In the genomic region with DNA sequence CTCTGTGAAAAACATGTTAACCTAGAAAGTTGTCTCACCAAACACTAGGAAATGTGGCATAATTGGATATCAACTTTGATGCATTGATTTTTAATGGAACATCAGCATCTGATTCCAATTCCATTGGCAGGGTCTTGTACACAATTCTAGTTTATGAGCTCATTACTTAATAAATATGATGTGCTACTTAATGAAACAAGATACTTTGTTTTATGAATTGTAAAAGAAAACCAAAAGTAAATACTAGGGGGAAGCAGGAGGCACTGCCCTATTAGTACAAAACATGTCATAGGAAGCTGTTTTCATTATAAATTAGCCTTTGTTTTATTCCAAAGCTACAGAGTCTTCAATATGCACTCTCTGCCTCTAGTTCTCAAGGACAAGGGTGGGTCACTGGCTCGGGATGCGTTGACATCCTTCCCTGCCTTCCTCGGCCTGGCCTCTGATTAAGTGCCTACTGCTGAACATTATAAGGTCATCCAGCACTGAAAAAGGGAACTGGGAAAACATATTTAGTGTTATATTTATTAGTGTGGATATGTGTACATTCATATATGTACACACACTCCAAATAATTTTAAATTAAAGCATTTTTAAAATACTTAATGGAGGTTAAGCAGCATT, we compare ENCODE assay signal across 20 cellular contexts.
"Had no signal": no experiment of that assay in that cellular context is flagged by ENCODE, and none has a peak within 500 bp of the region (broad histone marks: within the 10 kb centered on the region; RNA-seq: fewer than 3 reads in every experiment).

No MANE protein-coding gene starts in this region.

- DNase-seq: KBM-7; NCI-H1092; NCI-H1436; NCI-H187; NCI-H2029; NCI-H2081 treated with DMSO at 0.1 percent for 48 hours; NCI-H2171; NCI-H226; NCI-H446; NCI-H510A; NCI-H524 treated with DMSO at 0.1 percent for 48 hours; NCI-H774; NK-92 treated with Interleukin-12 subunit alpha and Interleukin-12 subunit beta, amount 100 ng/mL, for 24 hours; PC-9; RPMI8226; SHP77 treated with DMSO at 0.1 percent for 48 hours; SJCRH30; SW 1271; T-cell had no signal

- H3K4me1 ChIP-seq: SJCRH30 had no signal

- H3K36me3 ChIP-seq: SJCRH30 had no signal

- H3K27me3 ChIP-seq: SJCRH30 had no signal

- H3K27ac ChIP-seq: HL-60, PC-9, SJCRH30 had no signal

- ATAC-seq: T-cell had no signal

- H3K4me2 ChIP-seq: PC-9 had no signal

- H3K9me3 ChIP-seq: SJCRH30 had no signal

- H2AFZ ChIP-seq: PC-9 had no signal

- H3K4me3 ChIP-seq: PC-9, SJCRH30 had no signal
